ENCODE assay signal across 22 cellular contexts in genomic region chr2:174009488-174010223, GRCh38. TPM values are rescaled to one million over a fixed set of nuclear protein-coding genes. Genes with fewer than 3 reads are reported as not detected.
DNase-seq lines count a peak whose midpoint lies in the region; ATAC-seq, FAIRE-seq and TF ChIP-seq lines count a peak whose summit lies in the region.
"Had no signal": no experiment of that assay in that cellular context is flagged by ENCODE, and none has a peak within 500 bp of the region (broad histone marks: within the 10 kb centered on the region; RNA-seq: fewer than 3 reads in every experiment).

No MANE protein-coding gene starts in this region.

- DNase-seq in AG20443 (ENCODE audit: low spot score) (peak; percentile 32), LHCN-M2 (ENCODE audit: low read depth) (peak; percentile 51), kidney tubule cell (ENCODE audit: low spot score) (peak; percentile 37), HEK293T (ENCODE audit: extremely low spot score) (no peak), T-cell (no peak)
- no peak for DNase-seq in stimulated activated CD4-positive, alpha-beta T cell treated with anti-CD3 and anti-CD28 coated beads, Interleukin-1b, Interleukin-23, amount 100 ng/mL, for 48 hours
- DNase-seq: activated CD4-positive, alpha-beta memory T cell treated with anti-CD3 and anti-CD28 coated beads for 36 hours; activated naive CD4-positive, alpha-beta T cell treated with anti-CD3 and anti-CD28 coated beads for 36 hours; body of pancreas; GOT3; islet precursor cell; KG1; NCI-H1105; NCI-H510A treated with DMSO at 0.1 percent for 48 hours; testis had no signal

- CTCF ChIA-PET in HEK293T (lab: Yijun Ruan, JAX): no interaction called here
- CTCF ChIA-PET in T-cell (lab: Charles Lee): no interaction called here

- no peaks in the 10 kb centered on the region for H3K36me3 Mint-ChIP-seq in T-cell
- H3K36me3 Mint-ChIP-seq: activated CD4-positive, alpha-beta memory T cell treated with anti-CD3 and anti-CD28 coated beads for 36 hours; memory B cell; natural killer cell treated with Interleukin-12 subunit alpha and Interleukin-12 subunit beta and Interleukin-15 and Interleukin-18, amount 100 ng/mL, for 72 hours had no signal

- ATAC-seq in GM21515 (IDR thresholded peaks at IDR 0.05; ENCODE audit: unreplicated experiment) (no peak), T-cell (replicated peaks in 1 of 4) (no peak)
- ATAC-seq: A549; body of pancreas; esophagus mucosa; natural killer cell treated with Interleukin-12 subunit alpha and Interleukin-12 subunit beta and Interleukin-15 and Interleukin-18, amount 100 ng/mL, for 72 hours had no signal

- H3K9me3 Mint-ChIP-seq in T-cell: no peaks in the 10 kb centered on the region
- H3K9me3 Mint-ChIP-seq: activated CD4-positive, alpha-beta memory T cell treated with anti-CD3 and anti-CD28 coated beads for 36 hours; activated naive CD4-positive, alpha-beta T cell treated with anti-CD3 and anti-CD28 coated beads for 36 hours; memory B cell; natural killer cell treated with Interleukin-12 subunit alpha and Interleukin-12 subunit beta and Interleukin-15 and Interleukin-18, amount 100 ng/mL, for 72 hours had no signal

- no peak overlapping the region for H3K27ac Mint-ChIP-seq in T-cell
- H3K27ac Mint-ChIP-seq: activated CD4-positive, alpha-beta memory T cell treated with anti-CD3 and anti-CD28 coated beads for 36 hours; activated naive CD4-positive, alpha-beta T cell treated with anti-CD3 and anti-CD28 coated beads for 36 hours; memory B cell; natural killer cell treated with Interleukin-12 subunit alpha and Interleukin-12 subunit beta and Interleukin-15 and Interleukin-18, amount 100 ng/mL, for 72 hours; progenitor cell of endocrine pancreas had no signal

- H3K4me1 Mint-ChIP-seq in T-cell: peaks cover 13 to 19% (median 13%) of the 10 kb centered on the region in 3 donors

- FAIRE-seq in endometrium (lab: Jason Lieb, UNC): peak; percentile 92
- FAIRE-seq: A549 had no signal

- POLR2A ChIA-PET in HEK293T (lab: Yijun Ruan, JAX) (no interaction called here), T-cell (lab: Charles Lee) (interaction anchor here in 1 of 2 donors (0.8 kb wide), 1 partner anchor 28 kb away, joined by 4 read pairs; no protein-coding TSS in a partner anchor)

- H3K27me3 Mint-ChIP-seq in T-cell: peaks cover 6 to 15% of the 10 kb centered on the region in 2 donors
- H3K27me3 Mint-ChIP-seq: memory B cell had no signal

- no peak overlapping the region for H3K4me3 Mint-ChIP-seq in T-cell
- H3K4me3 Mint-ChIP-seq: activated CD4-positive, alpha-beta memory T cell treated with anti-CD3 and anti-CD28 coated beads for 36 hours; activated naive CD4-positive, alpha-beta T cell treated with anti-CD3 and anti-CD28 coated beads for 36 hours; memory B cell; natural killer cell treated with Interleukin-12 subunit alpha and Interleukin-12 subunit beta and Interleukin-15 and Interleukin-18, amount 100 ng/mL, for 72 hours had no signal

TF ChIP-seq in HEK293T, 16 proteins besides CTCF, POLR2A, EP300 and RAD21:
- TF ChIP-seq CTBP1 (IDR thresholded peaks at IDR 0.05; ENCODE audit: borderline replicate concordance) (no peak), FOXM1 (IDR thresholded peaks at IDR 0.05; ENCODE audit: borderline replicate concordance) (no peak), FOXA1 (IDR thresholded peaks at IDR 0.05) (no peak), HDGF (IDR thresholded peaks at IDR 0.05; ENCODE audit: borderline replicate concordance) (no peak), FOXK2 (IDR thresholded peaks at IDR 0.05) (no peak), SP1 (IDR thresholded peaks at IDR 0.05) (no peak), NFRKB (IDR thresholded peaks at IDR 0.05) (no peak), L3MBTL2 (conservative IDR thresholded peaks at IDR 0.05) (no peak), TARDBP (IDR thresholded peaks at IDR 0.05) (no peak)

RNA-seq across cellular contexts. Expression of gene SP3, which starts 44.5 kb away (rescaled TPM):
- total RNA-seq in LHCN-M2 (2014; rRNA removed) (75.7 and 83.2 TPM in 2 replicates), T-cell (100 to 1,000 TPM; 107 to 150 (median 123) TPM)
- 17.5 TPM for polyA plus RNA-seq in LHCN-M2 (2012)

Comparison
In these comparisons a context has a peak if more than half of its experiments do, and no peak if none do; other contexts are left out.
1. DNase-seq: peak in AG20443 (single experiment), LHCN-M2 (single experiment) and kidney tubule cell (single experiment); none in stimulated activated CD4-positive, alpha-beta T cell treated with anti-CD3 and anti-CD28 coated beads, Interleukin-1b, Interleukin-23, amount 100 ng/mL, for 48 hours (single experiment), HEK293T (single experiment) and T-cell (0 of 34).